1 cellular context compared by ENCODE assay signal in genomic region chr9:137025120-137025966, GRCh38.
TF ChIP-seq lines count a peak whose summit lies in the region.

No MANE protein-coding gene starts in this region.

TF ChIP-seq in HepG2, 621 proteins besides CTCF, POLR2A, EP300 and RAD21:
- TF ChIP-seq HIC2 (CRISPR knock-in tag; IDR thresholded peaks at IDR 0.05; ENCODE audit: low read depth) (peak; percentile 78), PHF20 (CRISPR knock-in tag; IDR thresholded peaks at IDR 0.05) (no peak), RBM22 (optimal IDR thresholded peaks at IDR 0.05; ENCODE audit: low read length) (peak; percentile 51), CEBPB (IDR thresholded peaks at IDR 0.05; ENCODE audit: borderline replicate concordance, low read depth, low read length) (0 out of 2 replicates have a peak, but pooled peaks have one; percentile 9), ZNF687 (CRISPR knock-in tag; IDR thresholded peaks at IDR 0.05) (peak; percentile 38; the same call in 1 of the 2 replicates), RFX3 (CRISPR knock-in tag; IDR thresholded peaks at IDR 0.05) (peak; percentile 76), SIX1 (CRISPR knock-in tag; IDR thresholded peaks at IDR 0.05; ENCODE audit: borderline replicate concordance) (no peak), ZBTB33 (CRISPR knock-in tag; IDR thresholded peaks at IDR 0.05) (peak; percentile 52; the same call in 1 of the 2 replicates), SP5 (CRISPR knock-in tag; IDR thresholded peaks at IDR 0.05; ENCODE audit: borderline replicate concordance, low read depth) (0 out of 2 replicates have a peak, but pooled peaks have one; percentile 12), MXI1 (IDR thresholded peaks at IDR 0.05; ENCODE audit: borderline replicate concordance, low read depth, low read length) (peak; percentile 80; the same call in 2 of the 3 replicates), SRF (IDR thresholded peaks at IDR 0.05; ENCODE audit: low read depth, low read length) (no peak), PCBP1 (IDR thresholded peaks at IDR 0.05; ENCODE audit: borderline replicate concordance, low read depth, low read length) (0 out of 2 replicates have a peak, but pooled peaks have one; percentile 22), NR2F6 (IDR thresholded peaks at IDR 0.05) (peak; percentile 18; the same call in 1 of the 2 replicates), NR2F6 (CRISPR knock-in tag; IDR thresholded peaks at IDR 0.05) (peak; percentile 20; the same call in 1 of the 2 replicates), HNRNPL (IDR thresholded peaks at IDR 0.05; ENCODE audit: low read depth, low read length) (peak; percentile 98), MBNL3 (CRISPR knock-in tag; conservative IDR thresholded peaks at IDR 0.05) (no peak), PATZ1 (CRISPR knock-in tag; IDR thresholded peaks at IDR 0.05) (0 out of 2 replicates have a peak, but pooled peaks have one; percentile 10), RFX1 (IDR thresholded peaks at IDR 0.05) (peak; percentile 81), BHLHE40 (IDR thresholded peaks at IDR 0.05; ENCODE audit: low read length) (peak; percentile 49; the same call in 1 of the 2 replicates)
